8 cellular contexts compared by ENCODE assay signal in genomic region chr19:511101-511841, GRCh38. TPM values are rescaled to one million over a fixed set of nuclear protein-coding genes. Genes with fewer than 3 reads are reported as not detected.
DNase-seq lines count a peak whose midpoint lies in the region; ATAC-seq, FAIRE-seq and TF ChIP-seq lines count a peak whose summit lies in the region.

No MANE protein-coding gene starts in this region.

- H2BK15ac ChIP-seq in H1 (ENCODE audit: low read length) = 0 out of 2 replicates have a peak overlapping the region, but pooled peaks have one; percentile 46

- no peak overlapping the region for H3K14ac ChIP-seq in H1 (ENCODE audit: insufficient read length)

- H3K4me2 ChIP-seq in H1 (ENCODE audit: insufficient read depth in 1 of 2, low read depth in 2 of 2, low read length in 2 of 2) = peak overlapping the region; percentile 5 to 59; a peak in 3 of 4 replicates

- H3K4me1 ChIP-seq in H1 (replicated peaks in 1 of 4; ENCODE audit: control insufficient read depth in 3 of 4, insufficient read depth in 4 of 4, low read length in 3 of 4) (peaks cover 0 to 14% (median 9%) of the 10 kb centered on the region in 4 experiments; a peak in 5 of 7 replicates), neutrophil (ENCODE audit: control insufficient read depth in 1 of 2, insufficient read depth in 1 of 2, low read depth in 1 of 2, low read length in 1 of 2) (peaks cover 28 to 30% of the 10 kb centered on the region in 2 experiments), upper lobe of right lung (peaks cover 36% of the 10 kb centered on the region)

- no peak overlapping the region for H2AK5ac ChIP-seq in H1 (ENCODE audit: low read depth, low read length)

- peaks cover 0 to 6% (median 3%) of the 10 kb centered on the region in 4 experiments; a peak in 3 of 8 replicates for H3K36me3 ChIP-seq in H1 (ENCODE audit: control insufficient read depth in 2 of 4, insufficient read depth in 4 of 4, low read length in 3 of 4)
- peaks cover 9% of the 10 kb centered on the region for H3K36me3 ChIP-seq in neutrophil
- peaks cover 6% of the 10 kb centered on the region for H3K36me3 ChIP-seq in upper lobe of right lung

- 0 out of 4 replicates have a peak, but pooled peaks of 1 of the 3 experiments have one; percentile 1 for TF ChIP-seq CTCF in H1 (IDR thresholded peaks at IDR 0.05; ENCODE audit: control extremely low read depth in 1 of 3, insufficient read depth in 1 of 3, low read depth in 1 of 3, low read length in 3 of 3)
- no peak for TF ChIP-seq CTCF in neutrophil (IDR thresholded peaks at IDR 0.05)
- TF ChIP-seq CTCF in upper lobe of right lung (IDR thresholded peaks at IDR 0.05) = no peak

- H3K79me2 ChIP-seq in H1 (ENCODE audit: control insufficient read depth in 1 of 2, insufficient read depth in 2 of 2, low read length in 2 of 2) = no peaks in the 10 kb centered on the region

- intact Hi-C loops in upper lobe of right lung (cut with DNase I) = no loop called here

- ATAC-seq in upper lobe of right lung = no peak
- no peak for ATAC-seq in GM19463 (IDR thresholded peaks at IDR 0.05; ENCODE audit: unreplicated experiment)

- H3K23ac ChIP-seq in H1 (ENCODE audit: insufficient read length) = no peak overlapping the region

- H2AFZ ChIP-seq in H1 (ENCODE audit: low read length) = no peak overlapping the region

- H3K9me3 ChIP-seq in H1 (ENCODE audit: insufficient read depth in 2 of 2, low read depth in 1 of 2, low read length in 1 of 2) (no peaks in the 10 kb centered on the region; a peak in 2 of 4 replicates), neutrophil (no peaks in the 10 kb centered on the region), upper lobe of right lung (no peaks in the 10 kb centered on the region)

- H3K18ac ChIP-seq in H1 (ENCODE audit: extremely low read depth, low read length) = peak overlapping the region; percentile 48; the same call in 1 of the 2 replicates

- CTCF ChIA-PET in H1 (lab: Charles Lee; ENCODE audit: partially characterized antibody) = interaction anchor here (0.7 to 3.7 kb wide), 39 partner anchors 7 to 238 kb away, joined by 3 to 31 read pairs (median 5); partner anchors contain the start of genes C2CD4C, CDC34 and SHC2

- H3K27ac ChIP-seq in H1 (ENCODE audit: low read depth, low read length) = no peak overlapping the region
- H3K27ac ChIP-seq in neutrophil = peak overlapping the region; percentile 43
- H3K27ac ChIP-seq in upper lobe of right lung = peak overlapping the region; percentile 75

- H2BK20ac ChIP-seq in H1 (ENCODE audit: low read length) = no peak overlapping the region

- no peak overlapping the region; the same call in 1 of the 2 replicates for H2BK12ac ChIP-seq in H1 (ENCODE audit: low read depth, low read length)

- H3K4me3 ChIP-seq in GM08714 (ENCODE audit: low read length) (peak overlapping the region; percentile 4; the same call in 1 of the 2 replicates), H1 (ENCODE audit: extremely low read depth in 1 of 4, insufficient read depth in 2 of 4, low read depth in 3 of 4, low read length in 4 of 4) (peak overlapping the region in 3 of 4 experiments; percentile 4 to 28 (median 23); a peak in 5 of 8 replicates), neutrophil (ENCODE audit: low read depth in 1 of 2, low read length in 1 of 2) (peak overlapping the region; percentile 42 to 55), upper lobe of right lung (peak overlapping the region; percentile 32)

- no peak for TF ChIP-seq POLR2A in H1 (IDR thresholded peaks at IDR 0.05; ENCODE audit: control extremely low read depth in 1 of 2, low read depth in 2 of 2, low read length in 2 of 2)

- no peak overlapping the region for H4K91ac ChIP-seq in H1 (replicated peaks; ENCODE audit: insufficient read length, low read length)

- WGBS in H1 (ENCODE audit: extremely low coverage in 1 of 2, insufficient coverage in 1 of 2, insufficient read length in 1 of 2, insufficient replicate concordance in 2 of 2, low coverage in 1 of 2, low lambda C conversion rate in 2 of 2, missing lambda C conversion rate in 1 of 2), 2 experiments = 52% methylated on average over 25 of the region's 29 CpGs; no CpG with 5 or more reads in 1 of the 2 experiments

- TF ChIP-seq RAD21 in H1 (IDR thresholded peaks at IDR 0.05 in 1 of 2, conservative IDR thresholded peaks at IDR 0.05 in 1 of 2; ENCODE audit: low read depth in 2 of 2, low read length in 2 of 2) = no peak

- no peak overlapping the region for H3K4ac ChIP-seq in H1 (replicated peaks; ENCODE audit: insufficient read length, low read depth, low read length)

- peaks cover 5% of the 10 kb centered on the region; the same call in 1 of the 2 replicates for H3K79me1 ChIP-seq in H1 (ENCODE audit: low read depth, low read length)

- no peak overlapping the region for H4K5ac ChIP-seq in H1 (ENCODE audit: insufficient read length, low read depth, low read length)

- POLR2A ChIA-PET in H1 (lab: Charles Lee; ENCODE audit: partially characterized antibody) = interaction anchor here (0.7 to 2.8 kb wide), 9 partner anchors 10 to 517 kb away, joined by 3 to 13 read pairs (median 5); partner anchors contain the start of genes BSG and CDC34

- no peak overlapping the region for H2BK120ac ChIP-seq in H1 (replicated peaks; ENCODE audit: low read depth, low read length)

- H3K9ac ChIP-seq in H1 (replicated peaks in 1 of 4; ENCODE audit: extremely low read depth in 1 of 4, low read depth in 3 of 4, low read length in 3 of 4) = no peak overlapping the region; a peak in 1 of 7 replicates

- peak overlapping the region; percentile 35; the same call in 1 of the 2 replicates for H2BK5ac ChIP-seq in H1 (ENCODE audit: low read depth, low read length)

- peaks cover 8% of the 10 kb centered on the region; the same call in 1 of the 2 replicates for H3K23me2 ChIP-seq in H1 (ENCODE audit: low read depth, low read length)

- H3K56ac ChIP-seq in H1 (replicated peaks; ENCODE audit: insufficient read length, low read depth, low read length) = no peak overlapping the region

- H4K8ac ChIP-seq in H1 (ENCODE audit: extremely low read depth, insufficient read depth, low read length) = no peak overlapping the region; the same call in 1 of the 2 replicates

- peaks cover 0 to 13% of the 10 kb centered on the region in 2 experiments for H4K20me1 ChIP-seq in H1 (replicated peaks in 1 of 2; ENCODE audit: control insufficient read depth in 1 of 2, insufficient read depth in 2 of 2, low read length in 2 of 2)

- TF ChIP-seq EP300 in H1 (IDR thresholded peaks at IDR 0.05; ENCODE audit: borderline replicate concordance in 1 of 2, low read depth in 2 of 2, low read length in 2 of 2) = no peak

- no peaks in the 10 kb centered on the region for H3K27me3 ChIP-seq in H1 (replicated peaks in 1 of 4; ENCODE audit: control insufficient read depth in 3 of 4, extremely low read depth in 1 of 4, insufficient read depth in 3 of 4, low read length in 3 of 4)
- peaks cover 17% of the 10 kb centered on the region for H3K27me3 ChIP-seq in neutrophil
- no peaks in the 10 kb centered on the region for H3K27me3 ChIP-seq in upper lobe of right lung

- FAIRE-seq in H1 (lab: Jason Lieb, UNC) = no peak

- DNase-seq in NCI-H2227 treated with DMSO at 0.1 percent for 48 hours (lab: John Stamatoyannopoulos, UW) (peak; percentile 87), H1 (ENCODE audit: low read depth in 1 of 2, low spot score in 2 of 2) (peak in 1 of 2 experiments; percentile 61), upper lobe of right lung (peak; percentile 72), ecto neural progenitor cell (ENCODE audit: low spot score) (no peak)
- DNase-seq in activated CD8-positive, alpha-beta memory T cell treated with anti-CD3 and anti-CD28 coated beads for 24 hours = peak; percentile 86

RNA-seq across cellular contexts. Expression of gene TPGS1, which starts 4.0 kb away (rescaled TPM):
- total RNA-seq in H1 (2021; fragmentation: NEBNext Ultra II Directional; extraction: Animal tissue kit (Norgen Biotek cat#: 25700)) = 9.1 and 10.2 TPM in 2 replicates
- polyA plus RNA-seq in H1 (2011; rRNA removed) = 10.6 and 11.8 TPM in 2 replicates
- 12.2 TPM for polyA plus RNA-seq in H1 (2011; cell fraction: cytosol; rRNA removed)
- polyA plus RNA-seq in H1 (2011; cell fraction: nucleus; rRNA removed) = 8.0 TPM
- polyA plus RNA-seq in H1 (2012, experiment 1 of 2) = 3.4 to 7.4 TPM (median 7.1 TPM) in 4 replicates
- polyA plus RNA-seq in H1 (2012, experiment 2 of 2) = 2.8 TPM
- polyA plus RNA-seq in H1 (2013, experiment 1 of 2) = 4.2 TPM
- 4.2 TPM for polyA plus RNA-seq in H1 (2013, experiment 2 of 2)
- 0.59 and 0.60 TPM in 2 replicates for polyA minus RNA-seq in H1 (2011; rRNA and poly(A)+ RNA removed)
- polyA minus RNA-seq in H1 (2011; cell fraction: cytosol; rRNA and poly(A)+ RNA removed) = 3.4 TPM
- polyA minus RNA-seq in H1 (2011; cell fraction: nucleus; rRNA and poly(A)+ RNA removed) = 6.8 TPM
- total RNA-seq in upper lobe of right lung = 19.9 TPM

RNA-seq across cellular contexts. Expression of gene MADCAM1, which starts 15.0 kb away (rescaled TPM):
- total RNA-seq in H1 (2021; fragmentation: NEBNext Ultra II Directional; extraction: Animal tissue kit (Norgen Biotek cat#: 25700)) = 3.0 and 3.1 TPM in 2 replicates
- polyA plus RNA-seq in H1 (2011; rRNA removed) = 2.3 and 5.3 TPM in 2 replicates
- 2.9 TPM for polyA plus RNA-seq in H1 (2011; cell fraction: cytosol; rRNA removed)
- polyA plus RNA-seq in H1 (2011; cell fraction: nucleus; rRNA removed) = 6.2 TPM
- polyA plus RNA-seq in H1 (2012, experiment 1 of 2) = 1.3 to 3.4 TPM (median 2.3 TPM) in 4 replicates
- 1.0 TPM for polyA plus RNA-seq in H1 (2012, experiment 2 of 2)
- 2.6 TPM for polyA plus RNA-seq in H1 (2013, experiment 1 of 2)
- 2.6 TPM for polyA plus RNA-seq in H1 (2013, experiment 2 of 2)
- polyA minus RNA-seq in H1 (2011; rRNA and poly(A)+ RNA removed) = 0.44 and 0.57 TPM in 2 replicates
- polyA minus RNA-seq in H1 (2011; cell fraction: cytosol; rRNA and poly(A)+ RNA removed) = 3.5 TPM
- polyA minus RNA-seq in H1 (2011; cell fraction: nucleus; rRNA and poly(A)+ RNA removed) = 1.9 TPM
- total RNA-seq in upper lobe of right lung = 1.2 TPM

RNA-seq across cellular contexts. Expression of gene CDC34, which starts 20.3 kb away (rescaled TPM):
- 129 and 133 TPM in 2 replicates for total RNA-seq in H1 (2021; fragmentation: NEBNext Ultra II Directional; extraction: Animal tissue kit (Norgen Biotek cat#: 25700))
- 95.9 and 152 TPM in 2 replicates for polyA plus RNA-seq in H1 (2011; rRNA removed)
- polyA plus RNA-seq in H1 (2011; cell fraction: cytosol; rRNA removed) = 118 TPM
- 164 TPM for polyA plus RNA-seq in H1 (2011; cell fraction: nucleus; rRNA removed)
- polyA plus RNA-seq in H1 (2012, experiment 1 of 2) = 96.1 to 118 TPM (median 105 TPM) in 4 replicates
- 88.6 TPM for polyA plus RNA-seq in H1 (2012, experiment 2 of 2)
- polyA plus RNA-seq in H1 (2013, experiment 1 of 2) = 91.1 TPM
- 90.3 TPM for polyA plus RNA-seq in H1 (2013, experiment 2 of 2)
- 24.6 and 40.1 TPM in 2 replicates for polyA minus RNA-seq in H1 (2011; rRNA and poly(A)+ RNA removed)
- 50.3 TPM for polyA minus RNA-seq in H1 (2011; cell fraction: cytosol; rRNA and poly(A)+ RNA removed)
- 45.6 TPM for polyA minus RNA-seq in H1 (2011; cell fraction: nucleus; rRNA and poly(A)+ RNA removed)
- total RNA-seq in upper lobe of right lung = 40.9 TPM

RNA-seq across cellular contexts. Expression of gene GZMM, which starts 32.6 kb away (rescaled TPM):
- 0.32 and 0.59 TPM in 2 replicates for total RNA-seq in H1 (2021; fragmentation: NEBNext Ultra II Directional; extraction: Animal tissue kit (Norgen Biotek cat#: 25700))
- polyA plus RNA-seq in H1 (2011; rRNA removed) = 0.09 and 0.19 TPM in 2 replicates
- 0.26 TPM for polyA plus RNA-seq in H1 (2011; cell fraction: cytosol; rRNA removed)
- polyA plus RNA-seq in H1 (2011; cell fraction: nucleus; rRNA removed) = 0.91 TPM
- 0.20 to 0.40 TPM in 2 of 4 replicates, not detected in the others for polyA plus RNA-seq in H1 (2012, experiment 1 of 2)
- polyA plus RNA-seq in H1 (2012, experiment 2 of 2) = 0.45 TPM
- 0.12 TPM for polyA plus RNA-seq in H1 (2013, experiment 1 of 2)
- 0.22 TPM for polyA plus RNA-seq in H1 (2013, experiment 2 of 2)
- not detected in 2 replicates for polyA minus RNA-seq in H1 (2011; rRNA and poly(A)+ RNA removed)
- polyA minus RNA-seq in H1 (2011; cell fraction: cytosol; rRNA and poly(A)+ RNA removed) = not detected
- not detected for polyA minus RNA-seq in H1 (2011; cell fraction: nucleus; rRNA and poly(A)+ RNA removed)
- total RNA-seq in upper lobe of right lung = 2.9 TPM

RNA-seq across cellular contexts. Expression of gene SHC2, which starts 50.4 kb away (rescaled TPM):
- total RNA-seq in H1 (2021; fragmentation: NEBNext Ultra II Directional; extraction: Animal tissue kit (Norgen Biotek cat#: 25700)) = 3.5 and 4.4 TPM in 2 replicates
- polyA plus RNA-seq in H1 (2011; rRNA removed) = 7.3 and 11.3 TPM in 2 replicates
- polyA plus RNA-seq in H1 (2011; cell fraction: cytosol; rRNA removed) = 8.0 TPM
- polyA plus RNA-seq in H1 (2011; cell fraction: nucleus; rRNA removed) = 43.5 TPM
- 4.7 to 7.8 TPM (median 6.4 TPM) in 4 replicates for polyA plus RNA-seq in H1 (2012, experiment 1 of 2)
- 3.1 TPM for polyA plus RNA-seq in H1 (2012, experiment 2 of 2)
- polyA plus RNA-seq in H1 (2013, experiment 1 of 2) = 2.3 TPM
- 2.4 TPM for polyA plus RNA-seq in H1 (2013, experiment 2 of 2)
- 2.3 and 3.7 TPM in 2 replicates for polyA minus RNA-seq in H1 (2011; rRNA and poly(A)+ RNA removed)
- polyA minus RNA-seq in H1 (2011; cell fraction: cytosol; rRNA and poly(A)+ RNA removed) = 10.8 TPM
- 5.7 TPM for polyA minus RNA-seq in H1 (2011; cell fraction: nucleus; rRNA and poly(A)+ RNA removed)
- 37.8 TPM for total RNA-seq in upper lobe of right lung
